In the genomic region with DNA sequence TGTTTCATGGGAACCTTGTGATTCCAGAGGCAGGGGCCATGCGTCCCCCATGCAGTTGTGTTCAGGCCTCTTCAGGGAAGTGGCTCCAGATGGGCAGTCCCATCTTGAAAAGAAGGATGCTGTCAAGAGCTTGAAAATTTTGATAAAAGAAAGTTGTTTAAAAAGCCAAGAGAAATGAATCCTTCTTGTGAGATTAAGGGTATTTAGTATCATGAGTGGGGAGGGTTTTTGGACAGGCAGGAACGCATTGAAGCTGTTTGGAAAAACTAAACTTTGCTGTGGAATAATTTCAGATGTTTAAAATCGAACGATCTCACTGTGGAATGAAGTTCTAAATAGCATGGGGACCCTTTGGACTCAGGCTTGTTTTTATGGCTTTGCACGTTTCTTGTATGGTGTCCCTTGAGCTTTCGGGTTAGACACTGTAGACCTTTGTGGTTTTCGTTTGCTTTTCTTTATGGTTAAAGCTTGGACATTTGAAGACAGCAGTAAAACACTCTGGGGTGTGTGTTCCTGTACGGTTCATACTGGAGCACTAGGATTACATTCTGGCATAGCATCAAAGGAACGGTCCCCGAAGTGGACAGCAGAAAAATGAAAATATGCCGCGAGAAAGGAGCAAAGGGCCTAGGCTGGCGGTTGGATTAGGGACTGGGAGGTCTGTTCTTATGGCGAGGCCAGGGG, we compare ENCODE assay signal across 20 cellular contexts. TPM values are rescaled to one million over a fixed set of nuclear protein-coding genes. Genes with fewer than 3 reads are reported as not detected.
DNase-seq lines count a peak whose midpoint lies in the region; ATAC-seq, FAIRE-seq and TF ChIP-seq lines count a peak whose summit lies in the region.
"Had no signal": no experiment of that assay in that cellular context is flagged by ENCODE, and none has a peak within 500 bp of the region (broad histone marks: within the 10 kb centered on the region; RNA-seq: fewer than 3 reads in every experiment).

No MANE protein-coding gene starts in this region.

- no peaks in the 10 kb centered on the region for H3K27me3 ChIP-seq in BLaER1
- peaks cover 38 to 44% of the 10 kb centered on the region in 2 experiments for H3K27me3 ChIP-seq in K562 (ENCODE audit: control insufficient read depth in 2 of 2, insufficient read depth in 2 of 2, low read length in 2 of 2)
- no peaks in the 10 kb centered on the region for H3K27me3 ChIP-seq in tibial artery

- CTCF ChIA-PET in K562 (lab: Yijun Ruan, JAX; ENCODE audit: low intra/inter-chr PET ratio): no interaction called here

- no peak overlapping the region for H3K4me3 Mint-ChIP-seq in osteocyte (ENCODE audit: unreplicated experiment)

- no peak for FAIRE-seq in K562 (lab: Jason Lieb, UNC)
- FAIRE-seq in kidney (lab: Jason Lieb, UNC): no peak
- FAIRE-seq: H1 had no signal

- TF ChIP-seq RAD21 in K562 (CRISPR knock-in tag; conservative IDR thresholded peaks at IDR 0.05 in 1 of 2, IDR thresholded peaks at IDR 0.05 in 1 of 2): no peak

- peaks cover 28% of the 10 kb centered on the region for H3K9me3 Mint-ChIP-seq in osteocyte (ENCODE audit: unreplicated experiment)

- DNase-seq in K562 (ENCODE audit: extremely low read depth in 1 of 4, low spot score in 3 of 4): no peak
- DNase-seq in islet precursor cell: peak; percentile 7
- peak; percentile 76 for DNase-seq in osteocyte (ENCODE audit: extremely low spot score, unreplicated experiment)
- DNase-seq in kidney: no peak
- DNase-seq in DMS153 (lab: John Stamatoyannopoulos, UW): no peak
- DNase-seq in NCI-H1048 (lab: John Stamatoyannopoulos, UW): no peak
- DNase-seq in tibial artery: no peak
- DNase-seq: DMS 273 treated with DMSO at 0.1 percent for 48 hours, MV-4-11, NCI-H1417 treated with DMSO at 0.1 percent for 48 hours, NCI-H2029, NCI-H510A, NCI-H774, RPMI8226, SIG-M5 had no signal

- in situ Hi-C loops in K562 (cut with MboI): no loop called here

- no peaks in the 10 kb centered on the region for H3K36me3 Mint-ChIP-seq in osteocyte (ENCODE audit: unreplicated experiment)

- H3K4me1 ChIP-seq in BLaER1 (peaks cover 28% of the 10 kb centered on the region), K562 (replicated peaks in 1 of 2; ENCODE audit: control insufficient read depth in 2 of 2, insufficient read depth in 2 of 2, low read length in 2 of 2) (no peaks in the 10 kb centered on the region), kidney (ENCODE audit: control insufficient read depth in 1 of 2, insufficient read depth in 1 of 2, low read depth in 1 of 2, low read length in 2 of 2) (no peaks in the 10 kb centered on the region), tibial artery (peaks cover 0 to 6% (median 0%) of the 10 kb centered on the region in 4 donors)

- H3K79me2 ChIP-seq in K562 (ENCODE audit: control insufficient read depth, insufficient read depth, low read length): no peaks in the 10 kb centered on the region

- H3K9ac ChIP-seq in BLaER1: no peak overlapping the region
- H3K9ac ChIP-seq in K562 (ENCODE audit: insufficient read depth in 1 of 2, low read depth in 2 of 2, low read length in 2 of 2): no peak overlapping the region
- no peak overlapping the region for H3K9ac ChIP-seq in kidney (ENCODE audit: low read length in 2 of 2)

- H2AFZ ChIP-seq in K562 (ENCODE audit: low read depth, low read length): no peak overlapping the region

- BruUV-seq in K562 (replicated peaks; lab: Mats Ljungman, UMichigan): no TSS peak

- H3K27me3 Mint-ChIP-seq in osteocyte (ENCODE audit: unreplicated experiment): peaks cover 16% of the 10 kb centered on the region

- no peak for TF ChIP-seq POLR2A in K562 (conservative IDR thresholded peaks at IDR 0.05)

- intact Hi-C loops in K562 (cut with micrococcal nuclease): no loop called here
- intact Hi-C loops in kidney (cut with DNase I): no loop called here
- intact Hi-C loops in tibial artery (cut with DNase I; ENCODE audit: low total_unique reads): no loop called here

- H3K27ac ChIP-seq in BLaER1: no peak overlapping the region
- H3K27ac ChIP-seq in K562 (ENCODE audit: extremely low read depth, low read depth, low read length): no peak overlapping the region
- no peak overlapping the region for H3K27ac ChIP-seq in kidney (ENCODE audit: low read depth in 2 of 2, low read length in 2 of 2)
- H3K27ac ChIP-seq in tibial artery: no peak overlapping the region
- H3K27ac ChIP-seq: C4-2B had no signal

- ATAC-seq in K562: no peak

- H4K20me1 ChIP-seq in BLaER1 (no peaks in the 10 kb centered on the region), K562 (replicated peaks; ENCODE audit: control insufficient read depth, insufficient read depth, low read length) (no peaks in the 10 kb centered on the region)

- TF ChIP-seq EP300 in K562 (IDR thresholded peaks at IDR 0.05; ENCODE audit: low read length): no peak

- H3K27ac Mint-ChIP-seq in osteocyte (ENCODE audit: unreplicated experiment): no peak overlapping the region

- POLR2A ChIA-PET in K562 (lab: Yijun Ruan, JAX): no interaction called here

- H3K4me3 ChIP-seq in BLaER1 (no peak overlapping the region), K562 (no peak overlapping the region), kidney (ENCODE audit: low read length in 2 of 2) (no peak overlapping the region), tibial artery (no peak overlapping the region)

- H3K4me2 ChIP-seq in BLaER1 (peak overlapping the region; percentile 60), K562 (ENCODE audit: insufficient read depth, low read length) (no peak overlapping the region)

- H3K9me1 ChIP-seq in K562 (ENCODE audit: control insufficient read depth, insufficient read depth, low read length): no peaks in the 10 kb centered on the region

- H3K9me3 ChIP-seq in BLaER1 (peaks cover 63% of the 10 kb centered on the region), K562 (replicated peaks; ENCODE audit: control insufficient read depth, insufficient read depth, low read depth, low read length) (peaks cover 6% of the 10 kb centered on the region; the same call in 1 of the 2 replicates), kidney (ENCODE audit: control insufficient read depth in 1 of 2, low read length in 2 of 2) (peaks cover 3 to 14% of the 10 kb centered on the region in 2 donors), tibial artery (peaks cover 0 to 20% (median 0%) of the 10 kb centered on the region in 3 donors)

- H3K4me1 Mint-ChIP-seq in osteocyte (ENCODE audit: unreplicated experiment): peaks cover 8% of the 10 kb centered on the region

- TF ChIP-seq CTCF in K562 (IDR thresholded peaks at IDR 0.05 in 2 of 3, conservative IDR thresholded peaks at IDR 0.05 in 1 of 3; ENCODE audit: insufficient read depth in 2 of 3, low read depth in 1 of 3, low read length in 3 of 3): no peak
- TF ChIP-seq CTCF in osteocyte (IDR thresholded peaks at IDR 0.05): no peak
- TF ChIP-seq CTCF in kidney (IDR thresholded peaks at IDR 0.05; ENCODE audit: borderline replicate concordance, extremely low read depth, insufficient read depth): no peak
- TF ChIP-seq CTCF in tibial artery (IDR thresholded peaks at IDR 0.05): no peak

- WGBS in K562 (ENCODE audit: insufficient coverage, low coverage, missing lambda C conversion rate): 1% methylated on average over 14 of the region's 14 CpGs

- H3K36me3 ChIP-seq in BLaER1 (peaks cover 4% of the 10 kb centered on the region; the same call in 1 of the 2 replicates), K562 (ENCODE audit: control insufficient read depth, insufficient read depth, low read length) (no peaks in the 10 kb centered on the region), kidney (ENCODE audit: control insufficient read depth in 1 of 2, insufficient read depth in 2 of 2, low read length in 2 of 2) (no peaks in the 10 kb centered on the region), tibial artery (no peaks in the 10 kb centered on the region)

TF ChIP-seq in K562, 482 proteins besides CTCF, POLR2A, EP300 and RAD21:
- TF ChIP-seq ZNF41 (CRISPR knock-in tag; conservative IDR thresholded peaks at IDR 0.05) (no peak), ZNF707 (CRISPR knock-in tag; conservative IDR thresholded peaks at IDR 0.05) (peak; percentile 63), SETDB1 (IDR thresholded peaks at IDR 0.05; ENCODE audit: low read length) (no peak)

RNA-seq across cellular contexts. Expression of a gene that starts 18.2 kb away (rescaled TPM):
- total RNA-seq in K562 (2011; cell fraction: chromatin; rRNA removed; ENCODE audit: low replicate concordance): not detected in 2 replicates
- total RNA-seq in K562 (2011; cell fraction: nucleolus; rRNA removed): not detected in 2 replicates
- not detected in 2 replicates for total RNA-seq in K562 (2011; cell fraction: nucleoplasm; rRNA removed)
- total RNA-seq in K562 (2014; rRNA removed): not detected in 2 replicates
- total RNA-seq in K562 (2014; rRNA removed; fragmentation: Illumina TruSeq; extraction: Trizol): not detected in 2 replicates
- not detected in 2 replicates for total RNA-seq in K562 (2015; rRNA removed; fragmentation: Illumina TruSeq; extraction: Trizol)
- total RNA-seq in K562 (2021): 0.24 TPM in 1 of 2 replicates, not detected in the other
- 0.04 TPM in 1 of 2 replicates, not detected in the other for polyA plus RNA-seq in K562 (2011; rRNA removed)
- 0.04 TPM in 1 of 2 replicates, not detected in the other for polyA plus RNA-seq in K562 (2011; cell fraction: cytosol; rRNA removed)
- polyA plus RNA-seq in K562 (2011; cell fraction: nucleus; rRNA removed): not detected in 2 replicates
- 0.08 and 0.47 TPM in 2 replicates for polyA plus RNA-seq in K562 (2012)
- polyA plus RNA-seq in K562 (2014; fragmentation: Illumina TruSeq; extraction: Trizol): not detected in 2 replicates
- polyA plus RNA-seq in K562 (2014; fragmentation: Nextera tagmentation; extraction: Ambion mirVana): under 1 TPM; 0.22 to 0.49 TPM
- polyA plus RNA-seq in K562 (2014; rRNA removed): not detected in 2 replicates
- 0.98 TPM in 1 of 2 replicates, not detected in the other for polyA minus RNA-seq in K562 (2011; rRNA and poly(A)+ RNA removed)
- not detected in 2 replicates for polyA minus RNA-seq in K562 (2011; cell fraction: cytosol; rRNA and poly(A)+ RNA removed)
- not detected in 2 replicates for polyA minus RNA-seq in K562 (2011; cell fraction: nucleus; rRNA and poly(A)+ RNA removed)
- not detected in 2 replicates for total RNA-seq in osteocyte
- total RNA-seq in kidney: not detected
- not detected for polyA plus RNA-seq in kidney (ENCODE audit: insufficient read depth, low read depth, low replicate concordance)
- total RNA-seq: A172, HT1080 had no signal

Comparison
In these comparisons a context has a peak if more than half of its experiments do, and no peak if none do; other contexts are left out.
1. DNase-seq: peak in islet precursor cell (single experiment) and osteocyte (single experiment); none in K562 (0 of 4), kidney (single experiment), DMS153 (single experiment), NCI-H1048 (single experiment) and tibial artery (0 of 2).